9 cellular contexts compared by ENCODE assay signal in the genomic region with DNA sequence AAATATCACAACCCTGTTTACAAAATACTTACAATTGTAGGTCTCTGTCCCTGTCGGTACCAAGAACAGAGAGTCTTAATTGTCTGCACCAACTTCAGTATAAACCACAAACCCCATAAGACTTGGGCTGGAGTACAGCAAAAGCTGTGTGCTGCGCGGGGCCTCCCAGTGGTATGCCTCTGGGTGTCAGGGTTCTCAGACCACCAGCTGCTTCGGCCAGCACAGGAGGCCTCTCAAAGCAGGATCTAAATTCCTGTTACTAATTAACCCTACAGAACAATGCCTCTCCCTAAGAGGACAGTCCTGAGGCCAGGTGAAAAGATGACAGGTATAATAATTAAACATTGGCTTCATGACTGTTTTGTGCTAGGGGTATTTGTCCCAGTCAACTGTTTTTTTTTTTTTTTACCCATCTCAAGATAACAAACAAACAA. TPM values are rescaled to one million over a fixed set of nuclear protein-coding genes. Genes with fewer than 3 reads are reported as not detected.
DNase-seq lines count a peak whose midpoint lies in the region; ATAC-seq and TF ChIP-seq lines count a peak whose summit lies in the region.
"Had no signal": no experiment of that assay in that cellular context is flagged by ENCODE, and none has a peak within 500 bp of the region (broad histone marks: within the 10 kb centered on the region; RNA-seq: fewer than 3 reads in every experiment).

No MANE protein-coding gene starts in this region.

- peaks cover 46% of the 10 kb centered on the region for H3K4me1 Mint-ChIP-seq in activated T-helper 17 cell treated with anti-CD3 and anti-CD28 coated beads, Interleukin-2, amount 50 U/mL, for 72 hours
- H3K4me1 Mint-ChIP-seq in stimulated activated naive CD8-positive, alpha-beta T cell treated with anti-CD3 and anti-CD28 coated beads, Interleukin-15, Interleukin-2, amounts not matched to agents 100 ng/mL and 50 ng/mL, for 24 hours (ENCODE audit: low read depth) = peaks cover 57% of the 10 kb centered on the region

- H3K79me2 ChIP-seq in hepatocyte = peaks cover 57% of the 10 kb centered on the region

- peak; percentile 75 for ATAC-seq in HG02798 (IDR thresholded peaks at IDR 0.05; ENCODE audit: poor library complexity, unreplicated experiment)
- no peak for ATAC-seq in activated T-helper 17 cell treated with anti-CD3 and anti-CD28 coated beads, Interleukin-2, amount 50 U/mL, for 72 hours (replicated peaks)

- H3K9me3 ChIP-seq in hepatocyte (ENCODE audit: low read depth) = no peaks in the 10 kb centered on the region

- no peaks in the 10 kb centered on the region for H3K27me3 ChIP-seq in hepatocyte

- H4K20me1 ChIP-seq in hepatocyte (ENCODE audit: insufficient read depth, poor library complexity, severe bottlenecking) = no peaks in the 10 kb centered on the region

- no peak overlapping the region for H2AFZ ChIP-seq in hepatocyte

- in situ Hi-C loops in GM13977 (cut with MboI; ENCODE audit: low pct_unique_long_range_greater_than_20kb, low sequenced_read_pairs, unreplicated experiment) = no loop called here

- WGBS in hepatocyte (ENCODE audit: low lambda C conversion rate, missing lambda C conversion rate) = 2% methylated on average over 4 of the region's 4 CpGs

- H3K27ac Mint-ChIP-seq in activated T-helper 17 cell treated with anti-CD3 and anti-CD28 coated beads, Interleukin-2, amount 50 U/mL, for 72 hours = peak overlapping the region; percentile 87
- H3K27ac Mint-ChIP-seq in stimulated activated naive CD8-positive, alpha-beta T cell treated with anti-CD3 and anti-CD28 coated beads, Interleukin-15, Interleukin-2, amounts not matched to agents 100 ng/mL and 50 ng/mL, for 24 hours = peak overlapping the region; percentile 72

- no peaks in the 10 kb centered on the region for H3K9me2 ChIP-seq in hepatocyte (replicated peaks; ENCODE audit: insufficient read depth)

- H3K4me3 ChIP-seq in GM12865 (ENCODE audit: low read depth, low read length) (no peak overlapping the region), hepatocyte (no peak overlapping the region)

- DNase-seq in GM12865 (ENCODE audit: low read depth) = peak; percentile 32
- DNase-seq in hepatocyte (ENCODE audit: low spot score) = peak; percentile 41
- no peak for DNase-seq in GM13977 (ENCODE audit: low spot score)
- no peak for DNase-seq in substantia nigra (lab: John Stamatoyannopoulos, UW)
- DNase-seq in NCI-H2196 (lab: John Stamatoyannopoulos, UW; ENCODE audit: unreplicated experiment) = no peak

- peak overlapping the region; percentile 67 for H3K4me2 ChIP-seq in hepatocyte

- no peaks in the 10 kb centered on the region for H3K27me3 Mint-ChIP-seq in activated T-helper 17 cell treated with anti-CD3 and anti-CD28 coated beads, Interleukin-2, amount 50 U/mL, for 72 hours
- H3K27me3 Mint-ChIP-seq in stimulated activated naive CD8-positive, alpha-beta T cell treated with anti-CD3 and anti-CD28 coated beads, Interleukin-15, Interleukin-2, amounts not matched to agents 100 ng/mL and 50 ng/mL, for 24 hours = no peaks in the 10 kb centered on the region

- H3K36me3 ChIP-seq in hepatocyte (replicated peaks; ENCODE audit: insufficient read depth, low read depth) = no peaks in the 10 kb centered on the region

- peaks cover 36% of the 10 kb centered on the region for H3K4me1 ChIP-seq in hepatocyte (ENCODE audit: insufficient read depth)

- TF ChIP-seq CTCF in GM12865 (IDR thresholded peaks at IDR 0.05; ENCODE audit: insufficient read depth, low read depth, low read length, missing control alignments) = no peak
- no peak for TF ChIP-seq CTCF in hepatocyte (IDR thresholded peaks at IDR 0.05; ENCODE audit: poor library complexity)
- TF ChIP-seq CTCF in GM13977 (IDR thresholded peaks at IDR 0.05; ENCODE audit: extremely low read depth, insufficient read depth, missing control alignments) = no peak

- no peaks in the 10 kb centered on the region for H3K9me3 Mint-ChIP-seq in activated T-helper 17 cell treated with anti-CD3 and anti-CD28 coated beads, Interleukin-2, amount 50 U/mL, for 72 hours
- no peaks in the 10 kb centered on the region for H3K9me3 Mint-ChIP-seq in stimulated activated naive CD8-positive, alpha-beta T cell treated with anti-CD3 and anti-CD28 coated beads, Interleukin-15, Interleukin-2, amounts not matched to agents 100 ng/mL and 50 ng/mL, for 24 hours
- H3K9me3 Mint-ChIP-seq: memory B cell had no signal

- peak overlapping the region; percentile 89 for H3K27ac ChIP-seq in hepatocyte
- no peak overlapping the region for H3K27ac ChIP-seq in substantia nigra (ENCODE audit: low read depth, low read length, poor library complexity, severe bottlenecking)

- H3K36me3 Mint-ChIP-seq in activated T-helper 17 cell treated with anti-CD3 and anti-CD28 coated beads, Interleukin-2, amount 50 U/mL, for 72 hours (ENCODE audit: low read depth) = no peaks in the 10 kb centered on the region
- peaks cover 12% of the 10 kb centered on the region for H3K36me3 Mint-ChIP-seq in stimulated activated naive CD8-positive, alpha-beta T cell treated with anti-CD3 and anti-CD28 coated beads, Interleukin-15, Interleukin-2, amounts not matched to agents 100 ng/mL and 50 ng/mL, for 24 hours (ENCODE audit: low read depth)

- peak overlapping the region; percentile 70 for H3K4me3 Mint-ChIP-seq in activated T-helper 17 cell treated with anti-CD3 and anti-CD28 coated beads, Interleukin-2, amount 50 U/mL, for 72 hours
- H3K4me3 Mint-ChIP-seq in stimulated activated naive CD8-positive, alpha-beta T cell treated with anti-CD3 and anti-CD28 coated beads, Interleukin-15, Interleukin-2, amounts not matched to agents 100 ng/mL and 50 ng/mL, for 24 hours = peak overlapping the region; percentile 56
- H3K4me3 Mint-ChIP-seq: memory B cell had no signal

RNA-seq across cellular contexts. Expression of gene SVIL, which starts 1.0 kb away (rescaled TPM):
- total RNA-seq in activated T-helper 17 cell treated with anti-CD3 and anti-CD28 coated beads, Interleukin-2, amount 50 U/mL, for 72 hours = 10 to 100 TPM; 10.7 to 16.2 TPM
- 24.3 and 24.4 TPM in 2 replicates for total RNA-seq in hepatocyte
- 36.5 and 64.2 TPM in 2 replicates for polyA plus RNA-seq in hepatocyte

Comparison
In these comparisons a context has a peak if more than half of its experiments do, and no peak if none do; other contexts are left out.
1. DNase-seq: peak in GM12865 (single experiment) and hepatocyte (single experiment); none in GM13977 (single experiment), substantia nigra (0 of 49) and NCI-H2196 (single experiment).